Comparison of ENCODE assay signal across 16 cellular contexts in the genomic region with DNA sequence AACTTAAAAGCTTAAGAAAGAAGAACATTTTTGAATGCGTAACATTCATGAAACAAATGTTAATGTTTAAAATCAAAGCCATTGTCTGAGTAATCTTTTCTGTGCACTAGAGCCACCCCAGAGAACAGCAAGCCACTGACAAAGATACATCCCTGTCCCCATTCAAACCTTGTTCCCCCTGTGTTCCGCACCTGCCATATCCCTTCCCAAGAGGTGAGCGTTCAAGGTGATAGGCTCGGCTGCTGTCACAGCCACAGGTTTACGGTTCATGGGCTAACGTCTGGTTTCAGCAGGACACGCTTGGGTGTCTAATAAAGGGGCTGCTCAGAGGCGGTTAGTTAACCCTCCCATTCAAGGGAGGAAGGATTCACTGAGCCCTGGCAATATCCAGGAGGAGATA. TPM values are rescaled to one million over a fixed set of nuclear protein-coding genes. Genes with fewer than 3 reads are reported as not detected.
DNase-seq lines count a peak whose midpoint lies in the region; TF ChIP-seq lines count a peak whose summit lies in the region.
"Had no signal": no experiment of that assay in that cellular context is flagged by ENCODE, and none has a peak within 500 bp of the region (broad histone marks: within the 10 kb centered on the region; RNA-seq: fewer than 3 reads in every experiment).

No MANE protein-coding gene starts in this region.

- H3K4me2 ChIP-seq in neural progenitor cell, result no peak overlapping the region

- no peak for TF ChIP-seq CTCF in endodermal cell (conservative IDR thresholded peaks at IDR 0.05)
- no peak for TF ChIP-seq CTCF in neural progenitor cell (IDR thresholded peaks at IDR 0.05)

- no peaks in the 10 kb centered on the region for H3K27me3 Mint-ChIP-seq in endodermal cell (ENCODE audit: insufficient read depth)
- peaks cover 16% of the 10 kb centered on the region for H3K27me3 Mint-ChIP-seq in neural progenitor cell (ENCODE audit: insufficient read depth, low read depth)

- H3K9me3 ChIP-seq in endodermal cell (ENCODE audit: control insufficient read depth, low read length), result no peaks in the 10 kb centered on the region
- no peaks in the 10 kb centered on the region for H3K9me3 ChIP-seq in neural progenitor cell (ENCODE audit: low read depth)

- H3K36me3 ChIP-seq in endodermal cell (ENCODE audit: control insufficient read depth, insufficient read depth, low read length), result no peaks in the 10 kb centered on the region
- H3K36me3 ChIP-seq in neural progenitor cell, result no peaks in the 10 kb centered on the region

- no peak overlapping the region for H3K27ac Mint-ChIP-seq in endodermal cell
- peak overlapping the region; percentile 70 for H3K27ac Mint-ChIP-seq in neural progenitor cell
- H3K27ac Mint-ChIP-seq: CD4-positive, alpha-beta T cell; H9 had no signal

- H3K27ac ChIP-seq in endodermal cell (ENCODE audit: low read depth, low read length) (peak overlapping the region; percentile 44), neural progenitor cell (no peak overlapping the region)
- H3K27ac ChIP-seq: GM23248 had no signal

- H3K4me1 Mint-ChIP-seq in endodermal cell, result no peaks in the 10 kb centered on the region
- peaks cover 73% of the 10 kb centered on the region for H3K4me1 Mint-ChIP-seq in neural progenitor cell

- H3K79me2 ChIP-seq in neural progenitor cell (ENCODE audit: low read depth), result no peaks in the 10 kb centered on the region

- no peak overlapping the region for H3K4me3 Mint-ChIP-seq in endodermal cell
- H3K4me3 Mint-ChIP-seq in neural progenitor cell, result peak overlapping the region; percentile 1
- H3K4me3 Mint-ChIP-seq: CD4-positive, alpha-beta T cell; H9 had no signal

- H2AFZ ChIP-seq in neural progenitor cell (replicated peaks), result no peak overlapping the region
- H2AFZ ChIP-seq: GM23248 had no signal

- H3K9me3 Mint-ChIP-seq in endodermal cell (no peaks in the 10 kb centered on the region), neural progenitor cell (no peaks in the 10 kb centered on the region)
- H3K9me3 Mint-ChIP-seq: CD4-positive, alpha-beta T cell; H9 had no signal

- H3K36me3 Mint-ChIP-seq in endodermal cell (ENCODE audit: low read depth) (no peaks in the 10 kb centered on the region), neural progenitor cell (no peaks in the 10 kb centered on the region)

- H3K27me3 ChIP-seq in endodermal cell (ENCODE audit: control insufficient read depth, insufficient read depth, low read length, poor library complexity, severe bottlenecking) (no peaks in the 10 kb centered on the region), neural progenitor cell (no peaks in the 10 kb centered on the region)

- H3K9ac ChIP-seq in endodermal cell (ENCODE audit: extremely low read depth, low read length, poor library complexity, severe bottlenecking), result no peak overlapping the region
- no peak overlapping the region for H3K9ac ChIP-seq in neural progenitor cell
- H3K9ac ChIP-seq: GM23248 had no signal

- H3K4me1 ChIP-seq in endodermal cell (ENCODE audit: control insufficient read depth, insufficient read depth, low read length), result no peaks in the 10 kb centered on the region
- peaks cover 19% of the 10 kb centered on the region for H3K4me1 ChIP-seq in neural progenitor cell

- H4K20me1 ChIP-seq in neural progenitor cell (ENCODE audit: low read depth), result no peaks in the 10 kb centered on the region

- peak; percentile 24 for DNase-seq in NCI-H510A (lab: John Stamatoyannopoulos, UW)
- no peak for DNase-seq in NCI-H510A treated with DMSO at 0.1 percent for 48 hours (lab: John Stamatoyannopoulos, UW)
- no peak for DNase-seq in endodermal cell
- DNase-seq in neural progenitor cell (ENCODE audit: low spot score), result no peak
- no peak for DNase-seq in germinal center (ENCODE audit: low spot score)
- no peak for DNase-seq in NCI-H748 (lab: John Stamatoyannopoulos, UW; ENCODE audit: unreplicated experiment)
- DNase-seq in COR-L47 (lab: John Stamatoyannopoulos, UW), result no peak
- DNase-seq: ACHN; C1 segment of cervical spinal cord; CD4-positive, alpha-beta T cell; DMS153; GF-D8; GM23248; H9; IMR-90 had no signal

- H3F3A ChIP-seq in neural progenitor cell (ENCODE audit: low read depth), result no peaks in the 10 kb centered on the region

- WGBS in endodermal cell (ENCODE audit: insufficient coverage in 1 of 2, insufficient read length in 1 of 2), 2 experiments, result 89 to 93% methylated on average over 6 to 8 of the region's 8 CpGs

- H3K4me3 ChIP-seq in endodermal cell (ENCODE audit: low read length) (no peak overlapping the region), neural progenitor cell (no peak overlapping the region)
- H3K4me3 ChIP-seq: GM23248 had no signal

RNA-seq across cellular contexts. Expression of a gene that starts 24.5 kb away (rescaled TPM):
- 10 to 100 TPM; 16.7 to 41.2 TPM for total RNA-seq in endodermal cell
- 4.3 TPM for polyA plus RNA-seq in endodermal cell (2013, experiment 1 of 2)
- 4.6 TPM for polyA plus RNA-seq in endodermal cell (2013, experiment 2 of 2)
- 0.03 TPM in 1 of 2 replicates, not detected in the other for total RNA-seq in neural progenitor cell (ENCODE audit: low replicate concordance)
- total RNA-seq: GM23248, HT-29, IMR-90 had no signal
- polyA plus RNA-seq: GM23248, IMR-90 had no signal

RNA-seq across cellular contexts. Expression of a gene that starts 45.4 kb away (rescaled TPM):
- total RNA-seq in endodermal cell (1 to 10 TPM; 2.8 to 3.7 TPM), neural progenitor cell (ENCODE audit: low replicate concordance) (1.8 and 7.2 TPM in 2 replicates)
- 4.3 TPM for polyA plus RNA-seq in endodermal cell (2013, experiment 1 of 2)
- polyA plus RNA-seq in endodermal cell (2013, experiment 2 of 2), result 3.4 TPM
- total RNA-seq: CD4-positive, alpha-beta T cell had no signal

Comparison
In these comparisons a context has a peak if more than half of its experiments do, and no peak if none do; other contexts are left out.
1. RNA of a gene that starts 24.5 kb away (total RNA-seq): 16.7 to 41.2 TPM in endodermal cell; 0.03 TPM in neural progenitor cell; every median in the first group is over 10 times any median in the second.